Comparison of ENCODE assay signal across 8 cellular contexts in genomic region chr6:117483004-117483644, GRCh38. TPM values are rescaled to one million over a fixed set of nuclear protein-coding genes. Genes with fewer than 3 reads are reported as not detected.
DNase-seq lines count a peak whose midpoint lies in the region; ATAC-seq, FAIRE-seq and TF ChIP-seq lines count a peak whose summit lies in the region.

No MANE protein-coding gene starts in this region.

- H3K9me3 Mint-ChIP-seq in CD8-positive, alpha-beta memory T cell: no peaks in the 10 kb centered on the region
- H3K9me3 Mint-ChIP-seq in IgD-negative memory B cell: no peaks in the 10 kb centered on the region
- H3K9me3 Mint-ChIP-seq in T-helper 2 cell treated with Interferon-gamma antibody and Interleukin-4, amounts not matched to agents 5 μg/mL and 100 μg/mL, for 36 hours: no peaks in the 10 kb centered on the region
- H3K9me3 Mint-ChIP-seq in stimulated activated naive B cell treated with anti-CD40 and anti-IgM and Interleukin-4, amounts not matched to agents 10 μg/mL and 1 μg/mL and 100 μg/mL, for 72 hours: no peaks in the 10 kb centered on the region

- ATAC-seq in right lobe of liver (peak; percentile 60 to 79 (median 66)), HG03469 (IDR thresholded peaks at IDR 0.05; ENCODE audit: unreplicated experiment) (no peak)
- ATAC-seq in stimulated activated naive B cell treated with anti-CD40 and anti-IgM and Interleukin-4, amounts not matched to agents 10 μg/mL and 1 μg/mL and 100 μg/mL, for 72 hours (replicated peaks): peak; percentile 14 to 18

- peaks cover 16 to 22% (median 19%) of the 10 kb centered on the region in 3 donors for H3K4me1 Mint-ChIP-seq in CD8-positive, alpha-beta memory T cell
- peaks cover 5 to 15% (median 8%) of the 10 kb centered on the region in 3 donors for H3K4me1 Mint-ChIP-seq in IgD-negative memory B cell
- H3K4me1 Mint-ChIP-seq in T-helper 2 cell treated with Interferon-gamma antibody and Interleukin-4, amounts not matched to agents 5 μg/mL and 100 μg/mL, for 36 hours (ENCODE audit: low read depth): peaks cover 22% of the 10 kb centered on the region
- H3K4me1 Mint-ChIP-seq in stimulated activated naive B cell treated with anti-CD40 and anti-IgM and Interleukin-4, amounts not matched to agents 10 μg/mL and 1 μg/mL and 100 μg/mL, for 72 hours: peaks cover 13 to 22% of the 10 kb centered on the region in 2 donors

- H3K27me3 ChIP-seq in CD8-positive, alpha-beta memory T cell (ENCODE audit: insufficient read depth, low read length, poor library complexity, severe bottlenecking): no peaks in the 10 kb centered on the region
- no peaks in the 10 kb centered on the region for H3K27me3 ChIP-seq in right lobe of liver

- H3K36me3 Mint-ChIP-seq in CD8-positive, alpha-beta memory T cell: peaks cover 0 to 3% (median 0%) of the 10 kb centered on the region in 3 donors
- no peaks in the 10 kb centered on the region for H3K36me3 Mint-ChIP-seq in IgD-negative memory B cell
- H3K36me3 Mint-ChIP-seq in T-helper 2 cell treated with Interferon-gamma antibody and Interleukin-4, amounts not matched to agents 5 μg/mL and 100 μg/mL, for 36 hours (ENCODE audit: low read depth): peaks cover 3% of the 10 kb centered on the region
- H3K36me3 Mint-ChIP-seq in stimulated activated naive B cell treated with anti-CD40 and anti-IgM and Interleukin-4, amounts not matched to agents 10 μg/mL and 1 μg/mL and 100 μg/mL, for 72 hours: no peaks in the 10 kb centered on the region

- intact Hi-C loops in right lobe of liver (cut with DNase I): loop anchor here in 1 of 2 donors (5.0 kb wide), 1 partner anchor 69 kb away; no protein-coding TSS in a partner anchor

- peak overlapping the region in 7 of 8 donors; percentile 19 to 92 (median 75) for H3K27ac Mint-ChIP-seq in CD8-positive, alpha-beta memory T cell
- peak overlapping the region in 2 of 3 donors; percentile 2 to 51 for H3K27ac Mint-ChIP-seq in IgD-negative memory B cell
- H3K27ac Mint-ChIP-seq in T-helper 2 cell treated with Interferon-gamma antibody and Interleukin-4, amounts not matched to agents 5 μg/mL and 100 μg/mL, for 36 hours: peak overlapping the region; percentile 89
- H3K27ac Mint-ChIP-seq in stimulated activated naive B cell treated with anti-CD40 and anti-IgM and Interleukin-4, amounts not matched to agents 10 μg/mL and 1 μg/mL and 100 μg/mL, for 72 hours: peak overlapping the region; percentile 77

- H3K4me1 ChIP-seq in CD8-positive, alpha-beta memory T cell (ENCODE audit: insufficient read depth, low read length): peaks cover 17% of the 10 kb centered on the region
- peaks cover 0 to 24% (median 10%) of the 10 kb centered on the region in 4 donors for H3K4me1 ChIP-seq in right lobe of liver

- peak overlapping the region; percentile 90 to 97 (median 95) for H3K4me3 Mint-ChIP-seq in CD8-positive, alpha-beta memory T cell
- H3K4me3 Mint-ChIP-seq in IgD-negative memory B cell: peak overlapping the region; percentile 77 to 94 (median 88)
- H3K4me3 Mint-ChIP-seq in T-helper 2 cell treated with Interferon-gamma antibody and Interleukin-4, amounts not matched to agents 5 μg/mL and 100 μg/mL, for 36 hours: peak overlapping the region; percentile 93
- H3K4me3 Mint-ChIP-seq in stimulated activated naive B cell treated with anti-CD40 and anti-IgM and Interleukin-4, amounts not matched to agents 10 μg/mL and 1 μg/mL and 100 μg/mL, for 72 hours: peak overlapping the region; percentile 86 to 93

- peak overlapping the region; percentile 72 for H3K4me3 ChIP-seq in CD8-positive, alpha-beta memory T cell (ENCODE audit: low read length)
- H3K4me3 ChIP-seq in right lobe of liver: peak overlapping the region; percentile 64 to 80 (median 67)

- peak; percentile 42 for FAIRE-seq in GM19239 (lab: Jason Lieb, UNC)

- H3K36me3 ChIP-seq in CD8-positive, alpha-beta memory T cell (ENCODE audit: insufficient read depth, low read length): no peaks in the 10 kb centered on the region
- H3K36me3 ChIP-seq in right lobe of liver: no peaks in the 10 kb centered on the region

- H3K9me3 ChIP-seq in CD8-positive, alpha-beta memory T cell (ENCODE audit: low read length): no peaks in the 10 kb centered on the region
- no peaks in the 10 kb centered on the region for H3K9me3 ChIP-seq in right lobe of liver

- CTCF ChIA-PET in CD8-positive, alpha-beta memory T cell (lab: Charles Lee): interaction anchor here (0.6 to 8.9 kb wide), 4 partner anchors 10 to 71 kb away, joined by 3 to 109 read pairs (median 4); no protein-coding TSS in a partner anchor

- POLR2A ChIA-PET in CD8-positive, alpha-beta memory T cell (lab: Charles Lee): interaction anchor here (0.7 to 1.6 kb wide), 3 partner anchors 65 to 1414 kb away, joined by 3 to 7 read pairs (median 5); no protein-coding TSS in a partner anchor

- peak in 2 of 5 donors; percentile 7 to 10 for DNase-seq in CD8-positive, alpha-beta memory T cell
- DNase-seq in GM19239 (ENCODE audit: insufficient read length, low spot score) (peak; percentile 8), dermis blood vessel endothelial cell (peak; percentile 74), right lobe of liver (peak; percentile 76 to 87 (median 86))
- peak; percentile 26 for DNase-seq in T-helper 2 cell treated with Interferon-gamma antibody and Interleukin-4, amounts not matched to agents 5 μg/mL and 100 μg/mL, for 36 hours (ENCODE audit: low spot score)
- DNase-seq in stimulated activated naive B cell treated with anti-CD40 and anti-IgM and Interleukin-4, amounts not matched to agents 10 μg/mL and 1 μg/mL and 100 μg/mL, for 72 hours: no peak

- no peak for TF ChIP-seq CTCF in right lobe of liver (IDR thresholded peaks at IDR 0.05)

- 0% methylated on average over 16 of the region's 46 CpGs for WGBS in right lobe of liver (ENCODE audit: insufficient coverage, low coverage, low lambda C conversion rate, missing lambda C conversion rate)

- peak overlapping the region; percentile 45 for H3K27ac ChIP-seq in CD8-positive, alpha-beta memory T cell (ENCODE audit: low read depth, low read length)
- H3K27ac ChIP-seq in right lobe of liver: peak overlapping the region; percentile 77 to 82 (median 80)

- peaks cover 10 to 40% of the 10 kb centered on the region in 2 donors for H3K27me3 Mint-ChIP-seq in CD8-positive, alpha-beta memory T cell
- peaks cover 41% of the 10 kb centered on the region for H3K27me3 Mint-ChIP-seq in IgD-negative memory B cell
- peaks cover 50% of the 10 kb centered on the region for H3K27me3 Mint-ChIP-seq in T-helper 2 cell treated with Interferon-gamma antibody and Interleukin-4, amounts not matched to agents 5 μg/mL and 100 μg/mL, for 36 hours (ENCODE audit: low read depth)
- peaks cover 50 to 57% of the 10 kb centered on the region in 2 donors for H3K27me3 Mint-ChIP-seq in stimulated activated naive B cell treated with anti-CD40 and anti-IgM and Interleukin-4, amounts not matched to agents 10 μg/mL and 1 μg/mL and 100 μg/mL, for 72 hours

- TF ChIP-seq POLR2A in right lobe of liver (IDR thresholded peaks at IDR 0.05): no peak

RNA-seq across cellular contexts. Expression of gene DCBLD1, which starts 0.7 kb away (rescaled TPM):
- 1 to 10 TPM; 4.1 to 4.8 TPM for total RNA-seq in CD8-positive, alpha-beta memory T cell
- 3.3 TPM for polyA plus RNA-seq in CD8-positive, alpha-beta memory T cell
- 0.60 TPM for polyA plus RNA-seq in IgD-negative memory B cell
- total RNA-seq in dermis blood vessel endothelial cell (35.1 and 41.1 TPM in 2 replicates), right lobe of liver (10 to 100 TPM in 4 of 6 experiments, 1 to 10 TPM in 2; 7.6 to 22.8 (median 10.8) TPM)

RNA-seq across cellular contexts. Expression of gene ROS1, which starts 57.4 kb away (rescaled TPM):
- total RNA-seq in CD8-positive, alpha-beta memory T cell: not detected
- not detected for polyA plus RNA-seq in CD8-positive, alpha-beta memory T cell
- not detected for polyA plus RNA-seq in IgD-negative memory B cell
- under 0.01 TPM in 1 of 2 replicates, not detected in the other for total RNA-seq in dermis blood vessel endothelial cell
- total RNA-seq in right lobe of liver: under 1 TPM in 3 of 6 experiments, not detected in 3; 0.07 to 0.12 (median 0.07) TPM

Comparison
In these comparisons a context has a peak if more than half of its experiments do, and no peak if none do; other contexts are left out.
1. H3K27ac Mint-ChIP-seq: peak in every context shown above with its lines; median percentile 89 in T-helper 2 cell treated with Interferon-gamma antibody and Interleukin-4, amounts not matched to agents 5 μg/mL and 100 μg/mL, for 36 hours; 77 in stimulated activated naive B cell treated with anti-CD40 and anti-IgM and Interleukin-4, amounts not matched to agents 10 μg/mL and 1 μg/mL and 100 μg/mL, for 72 hours; 75 in CD8-positive, alpha-beta memory T cell; 26 in IgD-negative memory B cell.